In genomic region chr3:12835005-12835665, GRCh38 we compare ENCODE assay signal across 14 cellular contexts.
"Had no signal": no experiment of that assay in that cellular context is flagged by ENCODE, and none has a peak within 500 bp of the region (broad histone marks: within the 10 kb centered on the region; RNA-seq: fewer than 3 reads in every experiment).

No MANE protein-coding gene starts in this region.

- H3K27me3 Mint-ChIP-seq: activated CD4-positive, alpha-beta T cell treated with anti-CD3 and anti-CD28 coated beads, Interleukin-2, amount 10 ng/mL, durations not matched to agents 24 days and 14 days; central memory CD8-positive, alpha-beta T cell; memory B cell; T-cell had no signal

- H3K27me3 ChIP-seq: stomach had no signal

- H3K4me3 Mint-ChIP-seq: activated CD4-positive, alpha-beta T cell treated with anti-CD3 and anti-CD28 coated beads, Interleukin-2, amount 10 ng/mL, durations not matched to agents 24 days and 14 days; central memory CD8-positive, alpha-beta T cell; memory B cell; nephron progenitor cell; T-cell had no signal

- ATAC-seq: T-cell had no signal

- H3K27ac Mint-ChIP-seq: activated CD4-positive, alpha-beta T cell treated with anti-CD3 and anti-CD28 coated beads, Interleukin-2, amount 10 ng/mL, durations not matched to agents 24 days and 14 days; memory B cell; T-cell had no signal

- H3K27ac ChIP-seq: left ventricle myocardium inferior, stomach, thoracic aorta, VCaP had no signal

- H3K9me3 ChIP-seq: left ventricle myocardium inferior, stomach, thoracic aorta had no signal

- H3K4me3 ChIP-seq: left ventricle myocardium inferior, stomach, thoracic aorta had no signal

- H3K9me3 Mint-ChIP-seq: activated CD4-positive, alpha-beta T cell treated with anti-CD3 and anti-CD28 coated beads, Interleukin-2, amount 10 ng/mL, durations not matched to agents 24 days and 14 days; central memory CD8-positive, alpha-beta T cell; memory B cell; nephron progenitor cell; T-cell had no signal

- DNase-seq: activated CD4-positive, alpha-beta T cell treated with anti-CD3 and anti-CD28 coated beads, Interleukin-2, amount 10 ng/mL, durations not matched to agents 24 days and 14 days; activated gamma-delta T cell; effector memory CD4-positive, alpha-beta T cell; kidney; left ventricle myocardium inferior; nephron progenitor cell; stimulated activated CD4-positive, alpha-beta T cell treated with anti-CD3 and anti-CD28 coated beads, Interleukin-4, amount 100 ng/mL, for 1 hour; stimulated activated CD8-positive, alpha-beta memory T cell treated with anti-CD3 and anti-CD28 coated beads, Interleukin-4, amount 100 ng/mL, for 48 hours; stomach; T-cell had no signal
